Comparison of ENCODE assay signal across 15 cellular contexts in genomic region chr1:15088146-15089025, GRCh38.
A peak's percentile ranks its signal among the peaks of the same experiment; 100 is the strongest.
DNase-seq lines count a peak whose midpoint lies in the region; ATAC-seq and TF ChIP-seq lines count a peak whose summit lies in the region.
"Had no signal": no experiment of that assay in that cellular context is flagged by ENCODE, and none has a peak within 500 bp of the region (broad histone marks: within the 10 kb centered on the region; RNA-seq: fewer than 3 reads in every experiment).

No MANE protein-coding gene starts in this region.

- H3K27ac ChIP-seq in IMR-90 (ENCODE audit: insufficient read depth, low read length) (no peak overlapping the region), endodermal cell (ENCODE audit: low read depth, low read length) (peak overlapping the region; percentile 77), mesenchymal stem cell (ENCODE audit: low read length, poor library complexity, severe bottlenecking) (no peak overlapping the region), temporal lobe (ENCODE audit: low read depth, low read length) (peak overlapping the region; percentile 27)

- CTCF ChIA-PET in IMR-90 (lab: Yijun Ruan, JAX), result interaction anchor here (1.3 kb wide), 1 partner anchor 19 kb away, joined by 5 read pairs; no protein-coding TSS in a partner anchor

- peak; percentile 24 for DNase-seq in IMR-90
- DNase-seq in endodermal cell, result no peak
- DNase-seq in mesenchymal stem cell, result peak; percentile 63
- DNase-seq in GM13976 (ENCODE audit: low spot score), result no peak
- no peak for DNase-seq in A172 (ENCODE audit: low spot score)
- no peak for DNase-seq in NCI-H2171 treated with DMSO at 0.1 percent for 48 hours (lab: John Stamatoyannopoulos, UW)
- DNase-seq: activated naive CD8-positive, alpha-beta T cell treated with anti-CD3 and anti-CD28 coated beads for 36 hours; CD8-positive, alpha-beta T cell; KG1; left cardiac atrium; NCI-H187; NCI-H82; SIG-M5 had no signal

- no peaks in the 10 kb centered on the region for H3K9me3 Mint-ChIP-seq in endodermal cell
- H3K9me3 Mint-ChIP-seq: activated naive CD8-positive, alpha-beta T cell treated with anti-CD3 and anti-CD28 coated beads for 36 hours; CD8-positive, alpha-beta T cell had no signal

- no peak overlapping the region for H2BK12ac ChIP-seq in mesenchymal stem cell (ENCODE audit: low read length in 2 of 2)

- H4K20me1 ChIP-seq in IMR-90 (ENCODE audit: insufficient read depth, low read length), result no peaks in the 10 kb centered on the region

- peaks cover 3% of the 10 kb centered on the region; the same call in 1 of the 2 replicates for H3K9me1 ChIP-seq in IMR-90 (ENCODE audit: insufficient read depth, low read length)

- WGBS in IMR-90 (ENCODE audit: extremely low coverage in 2 of 2, insufficient read length in 1 of 2), 2 experiments, result 53% methylated on average over 7 of the region's 20 CpGs; no CpG with 5 or more reads in 1 of the 2 experiments
- 92 to 93% methylated on average over 9 to 20 of the region's 20 CpGs for WGBS in endodermal cell (ENCODE audit: insufficient coverage in 1 of 2, insufficient read length in 1 of 2), 2 experiments
- WGBS in mesenchymal stem cell, result 24% methylated on average over 15 of the region's 20 CpGs

- no peak overlapping the region for H3K18ac ChIP-seq in IMR-90 (ENCODE audit: low read depth, low read length)
- peak overlapping the region in 1 of 2 experiments; percentile 94 for H3K18ac ChIP-seq in mesenchymal stem cell (ENCODE audit: low read depth in 1 of 2, low read length in 2 of 2)

- H2AK9ac ChIP-seq in IMR-90 (replicated peaks; ENCODE audit: low read depth, low read length, poor library complexity), result no peak overlapping the region

- TF ChIP-seq RAD21 in IMR-90 (IDR thresholded peaks at IDR 0.05; ENCODE audit: low read length), result no peak

- H2BK5ac ChIP-seq in IMR-90 (ENCODE audit: low read depth, low read length, poor library complexity, severe bottlenecking) (no peak overlapping the region), mesenchymal stem cell (ENCODE audit: low read depth, low read length, poor library complexity, severe bottlenecking) (no peak overlapping the region)

- H3K9ac ChIP-seq in IMR-90 (ENCODE audit: low read depth, low read length) (no peak overlapping the region), endodermal cell (ENCODE audit: extremely low read depth, low read length, poor library complexity, severe bottlenecking) (no peak overlapping the region), mesenchymal stem cell (ENCODE audit: low read length) (no peak overlapping the region)

- H3K4me1 ChIP-seq in IMR-90 (ENCODE audit: control insufficient read depth, insufficient read depth, low read length), result peaks cover 6% of the 10 kb centered on the region; the same call in 1 of the 2 replicates
- no peaks in the 10 kb centered on the region for H3K4me1 ChIP-seq in endodermal cell (ENCODE audit: control insufficient read depth, insufficient read depth, low read length)
- H3K4me1 ChIP-seq in mesenchymal stem cell (ENCODE audit: control insufficient read depth, insufficient read depth, low read depth, low read length), result peaks cover 11% of the 10 kb centered on the region

- no peak for TF ChIP-seq POLR2A in IMR-90 (IDR thresholded peaks at IDR 0.05; ENCODE audit: low read depth, low read length)

- H4K8ac ChIP-seq in IMR-90 (ENCODE audit: low read depth in 2 of 2, low read length in 2 of 2), result no peak overlapping the region
- H4K8ac ChIP-seq in mesenchymal stem cell (ENCODE audit: low read length), result no peak overlapping the region

- H3K4me3 ChIP-seq in IMR-90 (ENCODE audit: insufficient read depth, low read depth, low read length), result no peak overlapping the region
- no peak overlapping the region for H3K4me3 ChIP-seq in endodermal cell (ENCODE audit: low read length)
- no peak overlapping the region for H3K4me3 ChIP-seq in mesenchymal stem cell (ENCODE audit: insufficient read depth in 1 of 2, low read depth in 1 of 2, low read length in 2 of 2)

- H3K27me3 ChIP-seq in IMR-90 (ENCODE audit: control insufficient read depth, insufficient read depth, low read length) (no peaks in the 10 kb centered on the region), endodermal cell (ENCODE audit: control insufficient read depth, insufficient read depth, low read length, poor library complexity, severe bottlenecking) (no peaks in the 10 kb centered on the region), mesenchymal stem cell (ENCODE audit: control insufficient read depth in 1 of 2, insufficient read depth in 1 of 2, low read length in 2 of 2) (peaks cover 0 to 11% of the 10 kb centered on the region in 2 experiments)

- TF ChIP-seq CTCF in IMR-90 (conservative IDR thresholded peaks at IDR 0.05; ENCODE audit: low read depth, low read length), result no peak
- TF ChIP-seq CTCF in endodermal cell (conservative IDR thresholded peaks at IDR 0.05), result no peak
- no peak for TF ChIP-seq CTCF in GM13976 (IDR thresholded peaks at IDR 0.05; ENCODE audit: borderline replicate concordance, control extremely low read depth, extremely low read depth, insufficient read depth, missing control alignments)

- H3K79me1 ChIP-seq in IMR-90 (ENCODE audit: low read depth in 1 of 2, low read length in 2 of 2), result no peaks in the 10 kb centered on the region
- no peaks in the 10 kb centered on the region for H3K79me1 ChIP-seq in mesenchymal stem cell (replicated peaks; ENCODE audit: low read length, poor library complexity, severe bottlenecking)

- no peaks in the 10 kb centered on the region for H3K36me3 Mint-ChIP-seq in endodermal cell (ENCODE audit: low read depth)
- H3K36me3 Mint-ChIP-seq: activated naive CD8-positive, alpha-beta T cell treated with anti-CD3 and anti-CD28 coated beads for 36 hours; CD8-positive, alpha-beta T cell had no signal

- H4K5ac ChIP-seq in IMR-90 (ENCODE audit: low read depth, low read length), result no peak overlapping the region

- H3K9me3 ChIP-seq in IMR-90 (ENCODE audit: control insufficient read depth, insufficient read depth, low read length), result no peaks in the 10 kb centered on the region
- no peaks in the 10 kb centered on the region for H3K9me3 ChIP-seq in endodermal cell (ENCODE audit: control insufficient read depth, low read length)
- H3K9me3 ChIP-seq in mesenchymal stem cell (ENCODE audit: control insufficient read depth, low read length), result no peaks in the 10 kb centered on the region

- H3K36me3 ChIP-seq in IMR-90 (ENCODE audit: control insufficient read depth, insufficient read depth, low read length) (no peaks in the 10 kb centered on the region), endodermal cell (ENCODE audit: control insufficient read depth, insufficient read depth, low read length) (no peaks in the 10 kb centered on the region), mesenchymal stem cell (ENCODE audit: control insufficient read depth in 1 of 2, insufficient read depth in 2 of 2, low read depth in 1 of 2, low read length in 2 of 2) (no peaks in the 10 kb centered on the region)

- intact Hi-C loops in IMR-90 (cut with micrococcal nuclease), result no loop called here

- H3K56ac ChIP-seq in IMR-90 (ENCODE audit: extremely low read depth, insufficient read depth, low read length), result no peak overlapping the region

- no peak overlapping the region for H2BK20ac ChIP-seq in IMR-90 (ENCODE audit: low read depth, low read length)

- no peak overlapping the region for H2BK15ac ChIP-seq in IMR-90 (ENCODE audit: low read depth, low read length)
- no peak overlapping the region for H2BK15ac ChIP-seq in mesenchymal stem cell (ENCODE audit: low read depth, poor library complexity, severe bottlenecking)

- H2BK120ac ChIP-seq in IMR-90 (ENCODE audit: low read depth, low read length), result no peak overlapping the region
- H2BK120ac ChIP-seq in mesenchymal stem cell (ENCODE audit: low read depth, low read length), result peak overlapping the region; percentile 7

- H4K91ac ChIP-seq in IMR-90 (ENCODE audit: insufficient read depth, low read depth, low read length), result no peak overlapping the region
- no peak overlapping the region for H4K91ac ChIP-seq in mesenchymal stem cell (ENCODE audit: low read length)

- H2AFZ ChIP-seq in IMR-90 (replicated peaks; ENCODE audit: low read length, poor library complexity), result peak overlapping the region; percentile 71
- H2AFZ ChIP-seq in mesenchymal stem cell (ENCODE audit: low read depth, low read length), result no peak overlapping the region

- H3K27ac Mint-ChIP-seq in endodermal cell, result no peak overlapping the region
- H3K27ac Mint-ChIP-seq: activated naive CD8-positive, alpha-beta T cell treated with anti-CD3 and anti-CD28 coated beads for 36 hours; CD8-positive, alpha-beta T cell had no signal

- H3K23ac ChIP-seq in IMR-90 (ENCODE audit: low read depth, low read length), result no peak overlapping the region
- no peak overlapping the region for H3K23ac ChIP-seq in mesenchymal stem cell (ENCODE audit: low read length in 2 of 2)

- H3K4me2 ChIP-seq in IMR-90 (ENCODE audit: low read depth, low read length) (peak overlapping the region; percentile 28; the same call in 1 of the 2 replicates), mesenchymal stem cell (ENCODE audit: low read length, poor library complexity, severe bottlenecking) (no peak overlapping the region)

- H3K4me1 Mint-ChIP-seq in endodermal cell, result peaks cover 10% of the 10 kb centered on the region

- H2AK5ac ChIP-seq in IMR-90 (ENCODE audit: low read depth, low read length), result no peak overlapping the region
- H2AK5ac ChIP-seq in mesenchymal stem cell (ENCODE audit: low read length, severe bottlenecking), result no peak overlapping the region

- no TSS peak for BruUV-seq in IMR-90 (replicated peaks; lab: Mats Ljungman, UMichigan)

- H3K4me3 Mint-ChIP-seq in endodermal cell, result no peak overlapping the region
- H3K4me3 Mint-ChIP-seq: activated naive CD8-positive, alpha-beta T cell treated with anti-CD3 and anti-CD28 coated beads for 36 hours; CD8-positive, alpha-beta T cell had no signal

- dilution Hi-C loops in IMR-90 (cut with HindIII; ENCODE audit: low sequenced_read_pairs, unreplicated experiment), result no loop called here

- POLR2A ChIA-PET in IMR-90 (lab: Charles Lee; ENCODE audit: unreplicated experiment), result no interaction called here

- H3K14ac ChIP-seq in IMR-90 (replicated peaks; ENCODE audit: low read depth, low read length) (no peak overlapping the region), mesenchymal stem cell (ENCODE audit: low read length in 2 of 2) (peak overlapping the region in 1 of 2 experiments; percentile 70)

- H3K4ac ChIP-seq in IMR-90 (ENCODE audit: low read depth, low read length) (no peak overlapping the region; the same call in 1 of the 2 replicates), mesenchymal stem cell (ENCODE audit: low read depth in 1 of 2, low read length in 2 of 2) (peak overlapping the region; percentile 47 to 73)

- in situ Hi-C loops in IMR-90 (cut with MboI; ENCODE audit: low sequenced_read_pairs), result no loop called here
- in situ Hi-C loops in GM13976 (cut with MboI; ENCODE audit: low sequenced_read_pairs, unreplicated experiment), result no loop called here

- peak; percentile 90 for ATAC-seq in IMR-90 (ENCODE audit: low read depth)
- no peak for ATAC-seq in GM18873 (IDR thresholded peaks at IDR 0.05; ENCODE audit: low FRiP score, unreplicated experiment)
- ATAC-seq: CD8-positive, alpha-beta T cell had no signal

- no peaks in the 10 kb centered on the region for H3K27me3 Mint-ChIP-seq in endodermal cell (ENCODE audit: insufficient read depth)
- H3K27me3 Mint-ChIP-seq: activated naive CD8-positive, alpha-beta T cell treated with anti-CD3 and anti-CD28 coated beads for 36 hours had no signal

TF ChIP-seq in IMR-90, 13 proteins besides CTCF, POLR2A, EP300 and RAD21 (continues in another document):
- TF ChIP-seq CHD1 (IDR thresholded peaks at IDR 0.05; ENCODE audit: low read depth, low read length), result no peak

Comparison
In these comparisons a context has a peak if more than half of its experiments do, and no peak if none do; other contexts are left out.
1. DNase-seq: peak in IMR-90 (single experiment) and mesenchymal stem cell (single experiment); none in endodermal cell (single experiment), GM13976 (single experiment), A172 (single experiment) and NCI-H2171 treated with DMSO at 0.1 percent for 48 hours (single experiment).
2. H3K27ac ChIP-seq: peak in endodermal cell (single experiment) and temporal lobe (single experiment); none in IMR-90 (single experiment) and mesenchymal stem cell (single experiment).